Comparison of ENCODE assay signal across 22 cellular contexts in genomic region chr9:120642129-120642528, GRCh38.
A peak's percentile ranks its signal among the peaks of the same experiment; 100 is the strongest.
DNase-seq lines count a peak whose midpoint lies in the region; ATAC-seq, FAIRE-seq and TF ChIP-seq lines count a peak whose summit lies in the region.
"Had no signal": no experiment of that assay in that cellular context is flagged by ENCODE, and none has a peak within 500 bp of the region (broad histone marks: within the 10 kb centered on the region; RNA-seq: fewer than 3 reads in every experiment).

No MANE protein-coding gene starts in this region.

- POLR2A ChIA-PET in RWPE1 (lab: Yijun Ruan, JAX; ENCODE audit: low non-redundant PET) = no interaction called here

- no peak overlapping the region for H3K4me3 ChIP-seq in astrocyte (ENCODE audit: insufficient read depth, low read depth, low read length)
- H3K4me3 ChIP-seq: BLaER1, esophagus squamous epithelium, gastroesophageal sphincter, lung had no signal

- no peak overlapping the region for H3K4me2 ChIP-seq in astrocyte (ENCODE audit: low read length)
- H3K4me2 ChIP-seq: BLaER1 had no signal

- DNase-seq in natural killer cell = no peak
- no peak for DNase-seq in natural killer cell treated with Interleukin-12 subunit alpha and Interleukin-12 subunit beta and Interleukin-15 and Interleukin-18, amount 100 ng/mL, for 72 hours (ENCODE audit: low spot score)
- DNase-seq in astrocyte (ENCODE audit: low read depth) = peak; percentile 21
- peak; percentile 49 for DNase-seq in iris pigment epithelial cell (ENCODE audit: low read depth)
- DNase-seq in type B pancreatic cell (ENCODE audit: extremely low spot score, unreplicated experiment) = no peak
- no peak for DNase-seq in activated T-cell treated with anti-CD3 and anti-CD28 coated beads, Interleukin-2, amount 50 U/mL, for 24 hours
- no peak for DNase-seq in RWPE1 (ENCODE audit: low spot score)
- DNase-seq: activated CD4-positive, alpha-beta T cell treated with anti-CD3 and anti-CD28 coated beads for 1 hour; activated CD8-positive, alpha-beta T cell treated with anti-CD3 and anti-CD28 coated beads, Interleukin-2, amount 10 ng/mL, durations not matched to agents 7 days and 5 days; Calu3; central memory CD4-positive, alpha-beta T cell; effector CD8-positive, alpha-beta T cell; esophagus squamous epithelium; H9; kidney; stimulated activated CD4-positive, alpha-beta T cell treated with anti-CD3 and anti-CD28 coated beads, Interleukin-12 subunit alpha, Interleukin-12 subunit beta, amount 100 ng/mL, for 4 hours; stimulated activated CD4-positive, alpha-beta T cell treated with anti-CD3 and anti-CD28 coated beads, Interleukin-4, amount 100 ng/mL, for 4 hours; stimulated activated naive CD8-positive, alpha-beta T cell treated with anti-CD3 and anti-CD28 coated beads, Interleukin-15, Interleukin-2, amounts not matched to agents 100 U/mL and 50 U/mL, for 24 hours had no signal

- H3K27ac Mint-ChIP-seq in natural killer cell (peak overlapping the region; percentile 9 to 48), astrocyte (ENCODE audit: unreplicated experiment) (no peak overlapping the region), type B pancreatic cell (peak overlapping the region; percentile 6)
- H3K27ac Mint-ChIP-seq in natural killer cell treated with Interleukin-12 subunit alpha and Interleukin-12 subunit beta and Interleukin-15 and Interleukin-18, amount 100 ng/mL, for 72 hours = no peak overlapping the region
- H3K27ac Mint-ChIP-seq in activated T-cell treated with anti-CD3 and anti-CD28 coated beads, Interleukin-2, amount 50 U/mL, for 24 hours = no peak overlapping the region
- H3K27ac Mint-ChIP-seq: activated CD8-positive, alpha-beta T cell treated with anti-CD3 and anti-CD28 coated beads, Interleukin-2, amount 10 ng/mL, durations not matched to agents 7 days and 5 days; H9 had no signal

- H3K27ac ChIP-seq in astrocyte (ENCODE audit: low read depth, low read length) (no peak overlapping the region), RWPE1 (no peak overlapping the region)
- H3K27ac ChIP-seq: BLaER1, esophagus squamous epithelium, gastroesophageal sphincter had no signal

- H3K9me3 Mint-ChIP-seq in natural killer cell (no peaks in the 10 kb centered on the region), astrocyte (ENCODE audit: unreplicated experiment) (no peaks in the 10 kb centered on the region), type B pancreatic cell (peaks cover 4% of the 10 kb centered on the region)
- H3K9me3 Mint-ChIP-seq in natural killer cell treated with Interleukin-12 subunit alpha and Interleukin-12 subunit beta and Interleukin-15 and Interleukin-18, amount 100 ng/mL, for 72 hours = no peaks in the 10 kb centered on the region
- peaks cover 3% of the 10 kb centered on the region for H3K9me3 Mint-ChIP-seq in activated T-cell treated with anti-CD3 and anti-CD28 coated beads, Interleukin-2, amount 50 U/mL, for 24 hours
- H3K9me3 Mint-ChIP-seq: H9 had no signal

- H3K4me3 Mint-ChIP-seq in natural killer cell = no peak overlapping the region
- no peak overlapping the region for H3K4me3 Mint-ChIP-seq in natural killer cell treated with Interleukin-12 subunit alpha and Interleukin-12 subunit beta and Interleukin-15 and Interleukin-18, amount 100 ng/mL, for 72 hours
- no peak overlapping the region for H3K4me3 Mint-ChIP-seq in astrocyte (ENCODE audit: unreplicated experiment)
- no peak overlapping the region for H3K4me3 Mint-ChIP-seq in type B pancreatic cell
- H3K4me3 Mint-ChIP-seq in activated T-cell treated with anti-CD3 and anti-CD28 coated beads, Interleukin-2, amount 50 U/mL, for 24 hours = no peak overlapping the region
- H3K4me3 Mint-ChIP-seq: activated CD8-positive, alpha-beta T cell treated with anti-CD3 and anti-CD28 coated beads, Interleukin-2, amount 10 ng/mL, durations not matched to agents 7 days and 5 days; H9 had no signal

- no peaks in the 10 kb centered on the region for H3K9me3 ChIP-seq in astrocyte (ENCODE audit: insufficient read depth, low read depth, low read length)
- H3K9me3 ChIP-seq: esophagus squamous epithelium, gastroesophageal sphincter had no signal

- ATAC-seq in natural killer cell = peak in 2 of 3 donors; percentile 28 to 31
- no peak for ATAC-seq in natural killer cell treated with Interleukin-12 subunit alpha and Interleukin-12 subunit beta and Interleukin-15 and Interleukin-18, amount 100 ng/mL, for 72 hours
- no peak for ATAC-seq in HG03045 (IDR thresholded peaks at IDR 0.05; ENCODE audit: unreplicated experiment)
- ATAC-seq: activated CD8-positive, alpha-beta T cell treated with anti-CD3 and anti-CD28 coated beads, Interleukin-2, amount 10 ng/mL, durations not matched to agents 7 days and 5 days; gastroesophageal sphincter; stimulated activated naive CD8-positive, alpha-beta T cell treated with anti-CD3 and anti-CD28 coated beads, Interleukin-15, Interleukin-2, amounts not matched to agents 100 U/mL and 50 U/mL, for 24 hours had no signal

- no peaks in the 10 kb centered on the region for H3K4me1 ChIP-seq in astrocyte (ENCODE audit: insufficient read depth, low read length)
- H3K4me1 ChIP-seq: BLaER1, esophagus squamous epithelium, gastroesophageal sphincter had no signal

- H3K4me1 Mint-ChIP-seq in natural killer cell = peaks cover 14 to 15% of the 10 kb centered on the region in 2 donors
- peaks cover 10 to 15% of the 10 kb centered on the region in 2 donors for H3K4me1 Mint-ChIP-seq in natural killer cell treated with Interleukin-12 subunit alpha and Interleukin-12 subunit beta and Interleukin-15 and Interleukin-18, amount 100 ng/mL, for 72 hours (ENCODE audit: low read depth in 2 of 2)
- H3K4me1 Mint-ChIP-seq in astrocyte (ENCODE audit: low read depth, unreplicated experiment) = peaks cover 5% of the 10 kb centered on the region
- H3K4me1 Mint-ChIP-seq in type B pancreatic cell (ENCODE audit: unreplicated experiment) = peaks cover 22% of the 10 kb centered on the region
- no peaks in the 10 kb centered on the region for H3K4me1 Mint-ChIP-seq in activated T-cell treated with anti-CD3 and anti-CD28 coated beads, Interleukin-2, amount 50 U/mL, for 24 hours (ENCODE audit: low read depth)

- H3K36me3 ChIP-seq in astrocyte (ENCODE audit: insufficient read depth, low read length) = no peaks in the 10 kb centered on the region
- H3K36me3 ChIP-seq: gastroesophageal sphincter had no signal

- no peak overlapping the region for H3K9ac ChIP-seq in astrocyte (ENCODE audit: low read length)
- H3K9ac ChIP-seq: BLaER1 had no signal

- no peak overlapping the region for H2AFZ ChIP-seq in astrocyte (ENCODE audit: low read depth, low read length)

- H3K36me3 Mint-ChIP-seq in natural killer cell (no peaks in the 10 kb centered on the region), astrocyte (ENCODE audit: low read depth, unreplicated experiment) (no peaks in the 10 kb centered on the region), type B pancreatic cell (peaks cover 4% of the 10 kb centered on the region)
- H3K36me3 Mint-ChIP-seq in natural killer cell treated with Interleukin-12 subunit alpha and Interleukin-12 subunit beta and Interleukin-15 and Interleukin-18, amount 100 ng/mL, for 72 hours = no peaks in the 10 kb centered on the region
- H3K36me3 Mint-ChIP-seq in activated T-cell treated with anti-CD3 and anti-CD28 coated beads, Interleukin-2, amount 50 U/mL, for 24 hours (ENCODE audit: low read depth) = peaks cover 7% of the 10 kb centered on the region

- no peaks in the 10 kb centered on the region for H3K79me2 ChIP-seq in astrocyte (ENCODE audit: insufficient read depth, low read length)

- intact Hi-C loops in natural killer cell (cut with micrococcal nuclease) = no loop called here

- no peaks in the 10 kb centered on the region for H4K20me1 ChIP-seq in astrocyte (ENCODE audit: insufficient read depth, low read length)
- H4K20me1 ChIP-seq: BLaER1 had no signal

- no peak for FAIRE-seq in astrocyte (lab: Jason Lieb, UNC)
- FAIRE-seq: kidney had no signal

- CTCF ChIA-PET in RWPE1 (lab: Yijun Ruan, JAX) = interaction anchor here (0.7 to 1.0 kb wide), 2 partner anchors 22 to 121 kb away, joined by 3 read pairs; no protein-coding TSS in a partner anchor

- no peak for TF ChIP-seq CTCF in natural killer cell (IDR thresholded peaks at IDR 0.05)
- no peak for TF ChIP-seq CTCF in astrocyte (IDR thresholded peaks at IDR 0.05; ENCODE audit: insufficient read depth, low read depth, low read length)
- TF ChIP-seq CTCF in type B pancreatic cell (conservative IDR thresholded peaks at IDR 0.05) = no peak
- no peak for TF ChIP-seq CTCF in RWPE1 (conservative IDR thresholded peaks at IDR 0.05; ENCODE audit: low read depth)

- H3K27me3 Mint-ChIP-seq in natural killer cell (ENCODE audit: low read depth in 2 of 2) = no peaks in the 10 kb centered on the region
- H3K27me3 Mint-ChIP-seq in natural killer cell treated with Interleukin-12 subunit alpha and Interleukin-12 subunit beta and Interleukin-15 and Interleukin-18, amount 100 ng/mL, for 72 hours = no peaks in the 10 kb centered on the region
- no peaks in the 10 kb centered on the region for H3K27me3 Mint-ChIP-seq in astrocyte (ENCODE audit: low read depth, unreplicated experiment)
- no peaks in the 10 kb centered on the region for H3K27me3 Mint-ChIP-seq in type B pancreatic cell
- H3K27me3 Mint-ChIP-seq in activated T-cell treated with anti-CD3 and anti-CD28 coated beads, Interleukin-2, amount 50 U/mL, for 24 hours = no peaks in the 10 kb centered on the region

- no peaks in the 10 kb centered on the region for H3K27me3 ChIP-seq in astrocyte (ENCODE audit: insufficient read depth, low read length)
- H3K27me3 ChIP-seq: BLaER1, esophagus squamous epithelium, gastroesophageal sphincter had no signal

Comparison
In these comparisons a context has a peak if more than half of its experiments do, and no peak if none do; other contexts are left out.
1. ATAC-seq: peak in natural killer cell (2 of 3); none in natural killer cell treated with Interleukin-12 subunit alpha and Interleukin-12 subunit beta and Interleukin-15 and Interleukin-18, amount 100 ng/mL, for 72 hours (0 of 2) and HG03045 (single experiment).
2. H3K27ac Mint-ChIP-seq: peak in natural killer cell (2 of 2) and type B pancreatic cell (single experiment); none in natural killer cell treated with Interleukin-12 subunit alpha and Interleukin-12 subunit beta and Interleukin-15 and Interleukin-18, amount 100 ng/mL, for 72 hours (0 of 2), astrocyte (single experiment) and activated T-cell treated with anti-CD3 and anti-CD28 coated beads, Interleukin-2, amount 50 U/mL, for 24 hours (single experiment).
3. DNase-seq: peak in astrocyte (single experiment) and iris pigment epithelial cell (single experiment); none in natural killer cell (single experiment), natural killer cell treated with Interleukin-12 subunit alpha and Interleukin-12 subunit beta and Interleukin-15 and Interleukin-18, amount 100 ng/mL, for 72 hours (single experiment), type B pancreatic cell (single experiment), activated T-cell treated with anti-CD3 and anti-CD28 coated beads, Interleukin-2, amount 50 U/mL, for 24 hours (single experiment) and RWPE1 (single experiment).